In the genomic region with DNA sequence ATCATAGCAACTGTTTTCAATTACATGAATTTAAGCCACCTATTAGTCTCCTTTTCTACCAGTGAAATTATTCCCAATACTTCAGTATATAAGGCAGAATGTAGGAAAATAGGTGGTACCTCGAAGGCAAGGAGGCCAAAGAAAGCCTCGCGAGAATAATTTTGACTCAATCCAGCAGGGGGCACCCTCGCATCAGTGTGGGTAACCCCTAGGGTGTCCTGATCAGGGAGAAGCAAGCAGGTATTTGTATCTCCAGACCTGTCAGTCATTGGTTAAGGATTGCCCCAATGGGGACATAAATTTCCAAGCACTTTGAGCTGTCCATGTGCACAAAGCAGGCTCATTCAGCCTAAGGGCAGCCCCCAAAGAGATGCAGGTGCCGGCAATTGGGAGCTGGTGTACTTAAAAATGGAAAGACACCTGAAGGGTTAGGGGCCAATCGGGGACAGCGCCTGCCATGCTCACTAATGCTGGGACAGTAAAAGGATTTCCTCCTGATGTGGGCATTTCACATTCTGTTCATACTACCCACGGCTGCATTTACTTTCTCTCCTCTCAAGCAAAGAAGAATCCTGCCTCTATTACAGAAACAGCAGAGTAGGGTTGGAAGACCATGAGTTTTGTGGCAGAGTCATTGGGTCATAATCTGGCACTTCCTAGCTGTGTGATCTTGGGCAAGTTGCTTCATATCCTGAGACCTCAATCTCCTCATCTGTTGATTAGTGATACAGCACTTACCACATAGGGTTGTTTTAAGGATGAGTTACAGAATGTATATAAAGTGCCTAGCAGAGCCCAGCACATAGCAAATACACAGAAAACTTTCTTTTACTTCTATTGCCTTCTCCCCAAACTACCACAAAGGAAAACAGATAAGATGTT, we compare ENCODE assay signal across 8 cellular contexts.
DNase-seq lines count a peak whose midpoint lies in the region; TF ChIP-seq lines count a peak whose summit lies in the region.

No MANE protein-coding gene starts in this region.

- no peak overlapping the region for H3K4me3 ChIP-seq in effector memory CD4-positive, alpha-beta T cell (ENCODE audit: insufficient read depth, low read depth, low read length, poor library complexity, severe bottlenecking)

- no peaks in the 10 kb centered on the region for H3K9me3 Mint-ChIP-seq in progenitor cell of endocrine pancreas (ENCODE audit: low read depth)

- no peaks in the 10 kb centered on the region for H3K27me3 ChIP-seq in effector memory CD4-positive, alpha-beta T cell (replicated peaks; ENCODE audit: control insufficient read depth, insufficient read depth, low read length, poor library complexity, severe bottlenecking)

- no peaks in the 10 kb centered on the region for H3K9me3 ChIP-seq in effector memory CD4-positive, alpha-beta T cell (ENCODE audit: control insufficient read depth, low read length)

- peaks cover 3% of the 10 kb centered on the region for H3K27me3 Mint-ChIP-seq in progenitor cell of endocrine pancreas

- DNase-seq in NCI-H526 (lab: John Stamatoyannopoulos, UW) (peak; percentile 29 to 62), NCI-H526 treated with DMSO at 0.1 percent for 48 hours (lab: John Stamatoyannopoulos, UW) (no peak), HT-29 (ENCODE audit: low spot score) (peak; percentile 33), progenitor cell of endocrine pancreas (ENCODE audit: low spot score, unreplicated experiment) (peak; percentile 11), NCI-H2107 (lab: John Stamatoyannopoulos, UW) (no peak), NCI-H1105 (lab: John Stamatoyannopoulos, UW) (no peak)
- peak; percentile 86 for DNase-seq in activated CD4-positive, alpha-beta T cell treated with anti-CD3 and anti-CD28 coated beads for 48 hours
- DNase-seq in effector memory CD4-positive, alpha-beta T cell = peak in 2 of 3 donors; percentile 17 to 27

- H3K36me3 Mint-ChIP-seq in progenitor cell of endocrine pancreas (ENCODE audit: insufficient read depth) = no peaks in the 10 kb centered on the region

- no peak overlapping the region for H3K27ac ChIP-seq in effector memory CD4-positive, alpha-beta T cell (ENCODE audit: insufficient read depth, low read length, poor library complexity, severe bottlenecking)

- H3K36me3 ChIP-seq in effector memory CD4-positive, alpha-beta T cell (ENCODE audit: control insufficient read depth, insufficient read depth, low read length) = no peaks in the 10 kb centered on the region

- peak; percentile 58 for TF ChIP-seq CTCF in progenitor cell of endocrine pancreas (IDR thresholded peaks at IDR 0.05; ENCODE audit: unreplicated experiment)

- no peak overlapping the region for H3K4me3 Mint-ChIP-seq in progenitor cell of endocrine pancreas (ENCODE audit: low read depth)

- no peaks in the 10 kb centered on the region for H3K4me1 ChIP-seq in effector memory CD4-positive, alpha-beta T cell (ENCODE audit: control insufficient read depth, insufficient read depth, low read length, poor library complexity, severe bottlenecking)

- H3K27ac Mint-ChIP-seq in progenitor cell of endocrine pancreas = no peak overlapping the region

- peaks cover 9% of the 10 kb centered on the region for H3K4me1 Mint-ChIP-seq in progenitor cell of endocrine pancreas (ENCODE audit: low read depth)

Comparison
In these comparisons a context has a peak if more than half of its experiments do, and no peak if none do; other contexts are left out.
1. DNase-seq: peak in NCI-H526 (2 of 2), HT-29 (single experiment), activated CD4-positive, alpha-beta T cell treated with anti-CD3 and anti-CD28 coated beads for 48 hours (single experiment), effector memory CD4-positive, alpha-beta T cell (2 of 3) and progenitor cell of endocrine pancreas (single experiment); none in NCI-H526 treated with DMSO at 0.1 percent for 48 hours (single experiment), NCI-H2107 (single experiment) and NCI-H1105 (single experiment).